In the genomic region with DNA sequence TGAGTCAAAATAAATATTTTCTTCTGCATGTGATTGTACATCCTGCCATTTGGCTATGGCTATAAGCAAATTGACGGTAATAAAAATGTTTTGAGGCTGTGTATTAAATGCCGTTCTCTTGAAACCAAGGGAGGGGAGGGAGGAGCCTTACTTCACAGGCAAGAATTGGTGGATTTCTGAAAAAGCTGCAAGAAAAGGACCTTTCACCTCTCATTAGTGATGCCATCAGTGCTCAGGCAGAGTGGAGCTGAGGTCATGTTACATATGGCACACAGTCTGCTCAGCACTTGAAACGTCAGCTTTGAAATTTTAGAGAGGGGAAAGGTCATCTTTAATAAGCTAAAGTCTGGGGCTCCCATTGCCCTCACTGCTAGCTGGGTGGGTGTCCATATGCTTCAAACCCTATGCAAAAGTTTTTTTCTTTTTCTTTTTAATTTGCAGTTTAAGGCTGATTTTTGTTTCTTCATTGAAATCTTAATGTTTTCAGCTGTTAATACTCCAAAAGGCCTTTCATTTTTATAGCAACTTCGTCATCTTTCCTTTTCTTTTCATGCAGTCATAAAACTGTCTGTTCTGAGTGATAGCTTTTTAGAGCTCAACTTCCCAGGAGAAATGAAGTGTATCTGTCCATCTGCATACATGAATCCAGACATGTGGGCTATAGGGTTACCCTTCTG, we compare ENCODE assay signal across 12 cellular contexts. TPM values are rescaled to one million over a fixed set of nuclear protein-coding genes. Genes with fewer than 3 reads are reported as not detected.
DNase-seq lines count a peak whose midpoint lies in the region; ATAC-seq lines count a peak whose summit lies in the region.
"Had no signal": no experiment of that assay in that cellular context is flagged by ENCODE, and none has a peak within 500 bp of the region (broad histone marks: within the 10 kb centered on the region; RNA-seq: fewer than 3 reads in every experiment).

No MANE protein-coding gene starts in this region.

- H3K4me3 ChIP-seq in subcutaneous abdominal adipose tissue (ENCODE audit: low read depth in 1 of 5, low read length in 5 of 5) = peak overlapping the region in 1 of 5 donors; percentile 33
- H3K4me3 ChIP-seq in naive thymus-derived CD4-positive, alpha-beta T cell (ENCODE audit: low read length) = no peak overlapping the region
- H3K4me3 ChIP-seq: transverse colon had no signal

- intact Hi-C loops in naive thymus-derived CD4-positive, alpha-beta T cell (cut with micrococcal nuclease) = loop anchor here in 1 of 2 donors (5.0 to 10.0 kb wide), 2 partner anchors 63 to 366 kb away; partner anchors contain the start of gene SIX4

- H3K27ac Mint-ChIP-seq in T-helper 1 cell treated with Interleukin-12 subunit alpha and Interleukin-12 subunit beta and Interleukin-4 antibody, amounts not matched to agents 30 μg/mL and 1 μg/mL, for 36 hours = no peak overlapping the region
- no peak overlapping the region for H3K27ac Mint-ChIP-seq in naive thymus-derived CD4-positive, alpha-beta T cell
- H3K27ac Mint-ChIP-seq: activated B cell treated with CpG ODN at 0.5 μM for 24 hours had no signal

- H3K36me3 Mint-ChIP-seq in T-helper 1 cell treated with Interleukin-12 subunit alpha and Interleukin-12 subunit beta and Interleukin-4 antibody, amounts not matched to agents 30 μg/mL and 1 μg/mL, for 36 hours (ENCODE audit: low read depth) = peaks cover 15% of the 10 kb centered on the region
- H3K36me3 Mint-ChIP-seq in naive thymus-derived CD4-positive, alpha-beta T cell = peaks cover 0 to 13% (median 0%) of the 10 kb centered on the region in 5 donors

- no peaks in the 10 kb centered on the region for H3K36me3 ChIP-seq in subcutaneous abdominal adipose tissue (ENCODE audit: control insufficient read depth in 5 of 5, insufficient read depth in 5 of 5, low read length in 5 of 5)
- H3K36me3 ChIP-seq in naive thymus-derived CD4-positive, alpha-beta T cell (ENCODE audit: control insufficient read depth in 2 of 3, insufficient read depth in 3 of 3, low read length in 3 of 3) = no peaks in the 10 kb centered on the region
- H3K36me3 ChIP-seq: transverse colon had no signal

- H3K4me1 ChIP-seq in subcutaneous abdominal adipose tissue (ENCODE audit: control insufficient read depth in 5 of 5, insufficient read depth in 5 of 5, low read length in 5 of 5) = peaks cover 1 to 32% (median 29%) of the 10 kb centered on the region in 5 donors
- H3K4me1 ChIP-seq in naive thymus-derived CD4-positive, alpha-beta T cell (ENCODE audit: control insufficient read depth in 2 of 2, insufficient read depth in 2 of 2, low read length in 2 of 2) = peaks cover 4 to 11% of the 10 kb centered on the region in 2 donors

- peak overlapping the region; percentile 87 for H3K27ac ChIP-seq in subcutaneous abdominal adipose tissue (ENCODE audit: low read depth, low read length)
- H3K27ac ChIP-seq in naive thymus-derived CD4-positive, alpha-beta T cell (ENCODE audit: low read depth, low read length) = no peak overlapping the region
- H3K27ac ChIP-seq: transverse colon had no signal

- H3K9me3 ChIP-seq in subcutaneous abdominal adipose tissue (ENCODE audit: control insufficient read depth in 5 of 5, low read length in 5 of 5) = no peaks in the 10 kb centered on the region
- no peaks in the 10 kb centered on the region for H3K9me3 ChIP-seq in naive thymus-derived CD4-positive, alpha-beta T cell (ENCODE audit: control insufficient read depth in 2 of 3, low read length in 3 of 3)
- H3K9me3 ChIP-seq: transverse colon had no signal

- no peak overlapping the region for H3K9ac ChIP-seq in subcutaneous abdominal adipose tissue (ENCODE audit: low read length in 5 of 5)

- H3K27me3 Mint-ChIP-seq in T-helper 1 cell treated with Interleukin-12 subunit alpha and Interleukin-12 subunit beta and Interleukin-4 antibody, amounts not matched to agents 30 μg/mL and 1 μg/mL, for 36 hours (ENCODE audit: low read depth) = peaks cover 84% of the 10 kb centered on the region
- H3K27me3 Mint-ChIP-seq in naive thymus-derived CD4-positive, alpha-beta T cell = peaks cover 78 to 88% (median 85%) of the 10 kb centered on the region in 5 donors

- peaks cover 25% of the 10 kb centered on the region for H3K4me1 Mint-ChIP-seq in T-helper 1 cell treated with Interleukin-12 subunit alpha and Interleukin-12 subunit beta and Interleukin-4 antibody, amounts not matched to agents 30 μg/mL and 1 μg/mL, for 36 hours (ENCODE audit: low read depth)
- peaks cover 8 to 37% (median 32%) of the 10 kb centered on the region in 7 donors for H3K4me1 Mint-ChIP-seq in naive thymus-derived CD4-positive, alpha-beta T cell

- CTCF ChIA-PET in naive thymus-derived CD4-positive, alpha-beta T cell (lab: Charles Lee) = interaction anchor here (0.6 kb wide), 1 partner anchor 364 kb away, joined by 3 read pairs; no protein-coding TSS in a partner anchor

- peaks cover 0 to 24% (median 18%) of the 10 kb centered on the region in 5 donors for H3K27me3 ChIP-seq in subcutaneous abdominal adipose tissue (ENCODE audit: control insufficient read depth in 5 of 5, insufficient read depth in 4 of 5, low read length in 5 of 5)
- peaks cover 8 to 19% of the 10 kb centered on the region in 2 donors for H3K27me3 ChIP-seq in naive thymus-derived CD4-positive, alpha-beta T cell (ENCODE audit: control insufficient read depth in 2 of 2, insufficient read depth in 2 of 2, low read length in 2 of 2)

- no peak for ATAC-seq in HG03135 (IDR thresholded peaks at IDR 0.05; ENCODE audit: unreplicated experiment)
- no peak for ATAC-seq in naive thymus-derived CD4-positive, alpha-beta T cell
- ATAC-seq: right cardiac atrium had no signal

- DNase-seq in T-helper 1 cell (no peak), NCI-H526 treated with DMSO at 0.1 percent for 48 hours (lab: John Stamatoyannopoulos, UW) (peak; percentile 78), fibroblast of the conjunctiva (ENCODE audit: low read depth) (peak; percentile 59), NCI-H2227 treated with DMSO at 0.1 percent for 48 hours (lab: John Stamatoyannopoulos, UW) (no peak)
- DNase-seq in naive thymus-derived CD4-positive, alpha-beta T cell = no peak
- DNase-seq: activated B cell treated with CpG ODN at 0.5 μM for 24 hours, right cardiac atrium, SIG-M5, transverse colon had no signal

- POLR2A ChIA-PET in naive thymus-derived CD4-positive, alpha-beta T cell (lab: Charles Lee) = no interaction called here

- peak overlapping the region; percentile 48 for H3K4me3 Mint-ChIP-seq in T-helper 1 cell treated with Interleukin-12 subunit alpha and Interleukin-12 subunit beta and Interleukin-4 antibody, amounts not matched to agents 30 μg/mL and 1 μg/mL, for 36 hours
- H3K4me3 Mint-ChIP-seq in naive thymus-derived CD4-positive, alpha-beta T cell = peak overlapping the region in 5 of 10 donors; percentile 12 to 75 (median 66)

- peaks cover 3% of the 10 kb centered on the region for H3K9me3 Mint-ChIP-seq in T-helper 1 cell treated with Interleukin-12 subunit alpha and Interleukin-12 subunit beta and Interleukin-4 antibody, amounts not matched to agents 30 μg/mL and 1 μg/mL, for 36 hours
- peaks cover 0 to 4% (median 0%) of the 10 kb centered on the region in 11 donors for H3K9me3 Mint-ChIP-seq in naive thymus-derived CD4-positive, alpha-beta T cell

RNA-seq across cellular contexts. Expression of gene SIX1, which starts 9.8 kb away (rescaled TPM):
- under 1 TPM in 1 of 5 experiments, not detected in 4; 0.70 TPM for total RNA-seq in naive thymus-derived CD4-positive, alpha-beta T cell
- not detected for polyA plus RNA-seq in naive thymus-derived CD4-positive, alpha-beta T cell
- total RNA-seq: activated B cell treated with CpG ODN at 0.5 μM for 24 hours, right cardiac atrium had no signal

Comparison
In these comparisons a context has a peak if more than half of its experiments do, and no peak if none do; other contexts are left out.
1. DNase-seq: peak in NCI-H526 treated with DMSO at 0.1 percent for 48 hours (single experiment) and fibroblast of the conjunctiva (single experiment); none in T-helper 1 cell (0 of 5), NCI-H2227 treated with DMSO at 0.1 percent for 48 hours (single experiment) and naive thymus-derived CD4-positive, alpha-beta T cell (0 of 9).